ENCODE assay signal across 13 cellular contexts in genomic region chr6:158808442-158808833, GRCh38. TPM values are rescaled to one million over a fixed set of nuclear protein-coding genes. Genes with fewer than 3 reads are reported as not detected.
A peak's percentile ranks its signal among the peaks of the same experiment; 100 is the strongest.
DNase-seq lines count a peak whose midpoint lies in the region; ATAC-seq, FAIRE-seq and TF ChIP-seq lines count a peak whose summit lies in the region.
"Had no signal": no experiment of that assay in that cellular context is flagged by ENCODE, and none has a peak within 500 bp of the region (broad histone marks: within the 10 kb centered on the region; RNA-seq: fewer than 3 reads in every experiment).

No MANE protein-coding gene starts in this region.

- no peak for ATAC-seq in activated CD8-positive, alpha-beta memory T cell treated with anti-CD3 and anti-CD28 coated beads, Interleukin-2, amount 10 ng/mL, durations not matched to agents 7 days and 5 days
- no peak for ATAC-seq in central memory CD8-positive, alpha-beta T cell (replicated peaks; ENCODE audit: extremely low read depth, poor library complexity, severe bottlenecking)

- H3K27ac ChIP-seq in small intestine (ENCODE audit: low read depth in 1 of 2, low read length in 1 of 2) (peak overlapping the region; percentile 6 to 55), WERI-Rb-1 (no peak overlapping the region)
- H3K27ac ChIP-seq: SJSA1 had no signal

- no peak for DNase-seq in activated CD8-positive, alpha-beta memory T cell treated with anti-CD3 and anti-CD28 coated beads, Interleukin-2, amount 10 ng/mL, durations not matched to agents 7 days and 5 days
- DNase-seq in activated CD8-positive, alpha-beta memory T cell treated with anti-CD3 and anti-CD28 coated beads, Interleukin-2, amount 50 U/mL, for 4 hours = no peak
- DNase-seq in central memory CD8-positive, alpha-beta T cell (ENCODE audit: low spot score in 2 of 2) = no peak
- DNase-seq in small intestine (no peak), WERI-Rb-1 (no peak), NCI-H526 treated with DMSO at 0.1 percent for 48 hours (lab: John Stamatoyannopoulos, UW) (no peak)
- DNase-seq in activated effector memory CD4-positive, alpha-beta T cell treated with Interleukin-2 at 50 U/mL for 16 hours = no peak
- DNase-seq: activated CD4-positive, alpha-beta T cell treated with anti-CD3 and anti-CD28 coated beads, Interleukin-2, amount 50 U/mL, for 1 hour; GF-D8; H7; NCI-H510A treated with DMSO at 0.1 percent for 48 hours had no signal

- H3K27me3 ChIP-seq in small intestine (ENCODE audit: control insufficient read depth in 2 of 2, insufficient read depth in 2 of 2, low read length in 2 of 2) (no peaks in the 10 kb centered on the region), WERI-Rb-1 (ENCODE audit: insufficient read depth, low read depth, severe bottlenecking) (no peaks in the 10 kb centered on the region)
- H3K27me3 ChIP-seq: SJSA1 had no signal

- no peaks in the 10 kb centered on the region for H3K27me3 Mint-ChIP-seq in activated CD8-positive, alpha-beta memory T cell treated with anti-CD3 and anti-CD28 coated beads, Interleukin-2, amount 10 ng/mL, durations not matched to agents 7 days and 5 days
- H3K27me3 Mint-ChIP-seq in IgD-negative memory B cell = no peaks in the 10 kb centered on the region
- H3K27me3 Mint-ChIP-seq in central memory CD8-positive, alpha-beta T cell = no peaks in the 10 kb centered on the region

- H3K4me3 ChIP-seq in small intestine (ENCODE audit: low read depth in 1 of 2, low read length in 2 of 2) = peak overlapping the region in 1 of 2 donors; percentile 3
- no peak overlapping the region for H3K4me3 ChIP-seq in WERI-Rb-1 (ENCODE audit: low read depth, low read length)
- H3K4me3 ChIP-seq: SJSA1 had no signal

- peaks cover 72% of the 10 kb centered on the region for H3K36me3 Mint-ChIP-seq in activated CD8-positive, alpha-beta memory T cell treated with anti-CD3 and anti-CD28 coated beads, Interleukin-2, amount 10 ng/mL, durations not matched to agents 7 days and 5 days
- peaks cover 38% of the 10 kb centered on the region for H3K36me3 Mint-ChIP-seq in IgD-negative memory B cell
- peaks cover 66% of the 10 kb centered on the region for H3K36me3 Mint-ChIP-seq in central memory CD8-positive, alpha-beta T cell (ENCODE audit: insufficient read depth)

- peaks cover 96% of the 10 kb centered on the region for H3K4me1 Mint-ChIP-seq in activated CD8-positive, alpha-beta memory T cell treated with anti-CD3 and anti-CD28 coated beads, Interleukin-2, amount 10 ng/mL, durations not matched to agents 7 days and 5 days
- H3K4me1 Mint-ChIP-seq in IgD-negative memory B cell = peaks cover 77 to 89% (median 89%) of the 10 kb centered on the region in 3 donors
- peaks cover 92% of the 10 kb centered on the region for H3K4me1 Mint-ChIP-seq in central memory CD8-positive, alpha-beta T cell

- H3K4me3 Mint-ChIP-seq in activated CD8-positive, alpha-beta memory T cell treated with anti-CD3 and anti-CD28 coated beads, Interleukin-2, amount 10 ng/mL, durations not matched to agents 7 days and 5 days = no peak overlapping the region
- peak overlapping the region; percentile 67 to 95 (median 77) for H3K4me3 Mint-ChIP-seq in IgD-negative memory B cell
- H3K4me3 Mint-ChIP-seq in central memory CD8-positive, alpha-beta T cell = peak overlapping the region; percentile 62

- H3K36me3 ChIP-seq in small intestine (ENCODE audit: control insufficient read depth in 2 of 2, insufficient read depth in 2 of 2, low read length in 2 of 2) = peaks cover 0 to 13% of the 10 kb centered on the region in 2 donors
- H3K36me3 ChIP-seq in WERI-Rb-1 = peaks cover 48% of the 10 kb centered on the region

- no peaks in the 10 kb centered on the region for H3K9me3 ChIP-seq in small intestine (ENCODE audit: control insufficient read depth, low read depth)
- H3K9me3 ChIP-seq in WERI-Rb-1 (ENCODE audit: severe bottlenecking) = no peaks in the 10 kb centered on the region
- H3K9me3 ChIP-seq: SJSA1 had no signal

- 47 to 71% (median 49%) methylated on average over 6 of the region's 6 CpGs for WGBS in small intestine, 3 donors

- no peak for FAIRE-seq in small intestine (lab: Jason Lieb, UNC)

- TF ChIP-seq CTCF in WERI-Rb-1 (IDR thresholded peaks at IDR 0.05; ENCODE audit: low read depth, low read length) = no peak

- H3K4me1 ChIP-seq in small intestine (ENCODE audit: control insufficient read depth in 2 of 2, insufficient read depth in 1 of 2, low read depth in 1 of 2, low read length in 1 of 2) = peaks cover 18 to 35% of the 10 kb centered on the region in 2 donors

- peak overlapping the region; percentile 69 for H3K27ac Mint-ChIP-seq in activated CD8-positive, alpha-beta memory T cell treated with anti-CD3 and anti-CD28 coated beads, Interleukin-2, amount 10 ng/mL, durations not matched to agents 7 days and 5 days
- H3K27ac Mint-ChIP-seq in IgD-negative memory B cell = peak overlapping the region; percentile 84 to 98 (median 95)
- peak overlapping the region; percentile 93 for H3K27ac Mint-ChIP-seq in central memory CD8-positive, alpha-beta T cell (ENCODE audit: low read depth)

- H3K9me3 Mint-ChIP-seq in activated CD8-positive, alpha-beta memory T cell treated with anti-CD3 and anti-CD28 coated beads, Interleukin-2, amount 10 ng/mL, durations not matched to agents 7 days and 5 days (ENCODE audit: low read depth) = no peaks in the 10 kb centered on the region
- peaks cover 0 to 2% (median 0%) of the 10 kb centered on the region in 3 donors for H3K9me3 Mint-ChIP-seq in IgD-negative memory B cell
- no peaks in the 10 kb centered on the region for H3K9me3 Mint-ChIP-seq in central memory CD8-positive, alpha-beta T cell

- CTCF ChIA-PET in activated CD8-positive, alpha-beta memory T cell treated with anti-CD3 and anti-CD28 coated beads, Interleukin-2, amount 10 ng/mL, durations not matched to agents 7 days and 5 days (lab: Charles Lee) = interaction anchor here (1.2 to 2.0 kb wide), 4 partner anchors 11 to 62 kb away, joined by 3 to 8 read pairs (median 4); partner anchors contain the start of gene EZR

RNA-seq across cellular contexts. Expression of gene EZR, which starts 10.7 kb away (rescaled TPM):
- total RNA-seq in activated CD8-positive, alpha-beta memory T cell treated with anti-CD3 and anti-CD28 coated beads, Interleukin-2, amount 10 ng/mL, durations not matched to agents 7 days and 5 days = 100 to 1,000 TPM; 187 to 214 TPM
- polyA plus RNA-seq in IgD-negative memory B cell (588 TPM), small intestine (100 to 1,000 TPM; 172 to 755 (median 598) TPM)
